23 cellular contexts compared by ENCODE assay signal in the genomic region with DNA sequence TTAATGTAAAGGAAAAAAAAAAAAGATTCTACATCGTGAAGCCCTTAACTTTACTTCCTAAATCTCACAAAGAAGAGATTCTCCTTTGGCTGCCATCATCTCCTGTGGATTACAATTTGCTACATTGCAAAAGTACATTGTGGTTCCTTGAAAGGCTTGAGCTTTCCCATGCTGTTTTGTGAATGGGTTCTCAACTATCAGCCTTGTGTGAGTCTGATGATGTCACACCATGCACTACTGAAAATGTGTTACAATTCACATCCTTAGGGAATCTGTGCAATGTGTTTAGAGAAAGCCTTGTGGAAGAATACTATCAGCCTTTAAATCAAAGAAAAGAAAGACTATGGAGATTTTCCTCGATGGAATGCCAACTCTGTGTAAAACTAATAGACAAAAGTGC.
"Had no signal": no experiment of that assay in that cellular context is flagged by ENCODE, and none has a peak within 500 bp of the region (broad histone marks: within the 10 kb centered on the region; RNA-seq: fewer than 3 reads in every experiment).

No MANE protein-coding gene starts in this region.

- DNase-seq: activated CD4-positive, alpha-beta T cell treated with anti-CD3 and anti-CD28 coated beads, Interleukin-2, amount 10 ng/mL, durations not matched to agents 24 days and 14 days; activated CD4-positive, CD25-positive, alpha-beta regulatory T cell; activated CD8-positive, alpha-beta memory T cell treated with anti-CD3 and anti-CD28 coated beads, Interleukin-2, amount 50 U/mL, for 4 hours; activated CD8-positive, alpha-beta T cell treated with anti-CD3 and anti-CD28 coated beads, Interleukin-2, amount 10 ng/mL, durations not matched to agents 7 days and 5 days; activated effector memory CD4-positive, alpha-beta T cell treated with anti-CD3 and anti-CD28 coated beads, Interleukin-2, amount 50 U/mL, for 16 hours; activated T-cell treated with anti-CD3 and anti-CD28 coated beads, Interleukin-2, amount 50 U/mL, for 48 hours; adrenal gland; gastrocnemius medialis; heart left ventricle; ovary; retina; small intestine; stimulated activated CD4-positive, alpha-beta T cell treated with anti-CD3 and anti-CD28 coated beads, Interleukin-4, amount 100 ng/mL, for 4 hours; stimulated activated CD8-positive, alpha-beta memory T cell treated with anti-CD3 and anti-CD28 coated beads, Interleukin-4, amount 100 ng/mL, for 48 hours; stimulated activated naive CD8-positive, alpha-beta T cell treated with anti-CD3 and anti-CD28 coated beads, Interleukin-15, Interleukin-2, amounts not matched to agents 100 U/mL and 50 U/mL, for 24 hours; T-helper 17 cell had no signal

- H3K27me3 Mint-ChIP-seq: activated CD4-positive, alpha-beta T cell treated with anti-CD3 and anti-CD28 coated beads, Interleukin-2, amount 10 ng/mL, durations not matched to agents 24 days and 14 days; activated naive CD4-positive, alpha-beta T cell treated with anti-CD3 and anti-CD28 coated beads, Interleukin-2, amount 50 U/mL, for 24 hours; type B pancreatic cell had no signal

- H3K36me3 Mint-ChIP-seq: activated naive CD4-positive, alpha-beta T cell treated with anti-CD3 and anti-CD28 coated beads, Interleukin-2, amount 50 U/mL, for 24 hours; type B pancreatic cell had no signal

- H3K4me1 ChIP-seq: adrenal gland, gastrocnemius medialis, heart left ventricle had no signal

- H3K9me3 ChIP-seq: adrenal gland, gastrocnemius medialis, ovary had no signal

- H3K27ac Mint-ChIP-seq: activated CD4-positive, alpha-beta T cell treated with anti-CD3 and anti-CD28 coated beads, Interleukin-2, amount 10 ng/mL, durations not matched to agents 24 days and 14 days; activated CD8-positive, alpha-beta T cell treated with anti-CD3 and anti-CD28 coated beads, Interleukin-2, amount 10 ng/mL, durations not matched to agents 7 days and 5 days; activated naive CD4-positive, alpha-beta T cell treated with anti-CD3 and anti-CD28 coated beads, Interleukin-2, amount 50 U/mL, for 24 hours; T-helper 17 cell; type B pancreatic cell had no signal

- H3K9me3 Mint-ChIP-seq: activated CD4-positive, alpha-beta T cell treated with anti-CD3 and anti-CD28 coated beads, Interleukin-2, amount 10 ng/mL, durations not matched to agents 24 days and 14 days; activated naive CD4-positive, alpha-beta T cell treated with anti-CD3 and anti-CD28 coated beads, Interleukin-2, amount 50 U/mL, for 24 hours; type B pancreatic cell had no signal

- ATAC-seq: activated CD8-positive, alpha-beta T cell treated with anti-CD3 and anti-CD28 coated beads, Interleukin-2, amount 10 ng/mL, durations not matched to agents 7 days and 5 days; gastrocnemius medialis; heart left ventricle; stimulated activated naive CD8-positive, alpha-beta T cell treated with anti-CD3 and anti-CD28 coated beads, Interleukin-15, Interleukin-2, amounts not matched to agents 100 U/mL and 50 U/mL, for 24 hours; T-helper 17 cell had no signal

- H3K4me3 Mint-ChIP-seq: activated CD4-positive, alpha-beta T cell treated with anti-CD3 and anti-CD28 coated beads, Interleukin-2, amount 10 ng/mL, durations not matched to agents 24 days and 14 days; activated CD8-positive, alpha-beta T cell treated with anti-CD3 and anti-CD28 coated beads, Interleukin-2, amount 10 ng/mL, durations not matched to agents 7 days and 5 days; activated naive CD4-positive, alpha-beta T cell treated with anti-CD3 and anti-CD28 coated beads, Interleukin-2, amount 50 U/mL, for 24 hours; neural crest cell; T-helper 17 cell; type B pancreatic cell had no signal

- FAIRE-seq: colon, islet of Langerhans, small intestine had no signal

- H3K4me3 ChIP-seq: adrenal gland, cardiac muscle cell, gastrocnemius medialis, heart left ventricle, lung, ovary had no signal

- H3K36me3 ChIP-seq: adrenal gland, cardiac muscle cell, gastrocnemius medialis, heart left ventricle, ovary had no signal

- H3K27me3 ChIP-seq: adrenal gland, cardiac muscle cell, gastrocnemius medialis, heart left ventricle, ovary had no signal

- H3K27ac ChIP-seq: adrenal gland, cardiac muscle cell, gastrocnemius medialis, heart left ventricle, ovary had no signal

- H3K4me1 Mint-ChIP-seq: activated CD4-positive, alpha-beta T cell treated with anti-CD3 and anti-CD28 coated beads, Interleukin-2, amount 10 ng/mL, durations not matched to agents 24 days and 14 days; activated naive CD4-positive, alpha-beta T cell treated with anti-CD3 and anti-CD28 coated beads, Interleukin-2, amount 50 U/mL, for 24 hours; neural crest cell; T-helper 17 cell had no signal
